In the genomic region with DNA sequence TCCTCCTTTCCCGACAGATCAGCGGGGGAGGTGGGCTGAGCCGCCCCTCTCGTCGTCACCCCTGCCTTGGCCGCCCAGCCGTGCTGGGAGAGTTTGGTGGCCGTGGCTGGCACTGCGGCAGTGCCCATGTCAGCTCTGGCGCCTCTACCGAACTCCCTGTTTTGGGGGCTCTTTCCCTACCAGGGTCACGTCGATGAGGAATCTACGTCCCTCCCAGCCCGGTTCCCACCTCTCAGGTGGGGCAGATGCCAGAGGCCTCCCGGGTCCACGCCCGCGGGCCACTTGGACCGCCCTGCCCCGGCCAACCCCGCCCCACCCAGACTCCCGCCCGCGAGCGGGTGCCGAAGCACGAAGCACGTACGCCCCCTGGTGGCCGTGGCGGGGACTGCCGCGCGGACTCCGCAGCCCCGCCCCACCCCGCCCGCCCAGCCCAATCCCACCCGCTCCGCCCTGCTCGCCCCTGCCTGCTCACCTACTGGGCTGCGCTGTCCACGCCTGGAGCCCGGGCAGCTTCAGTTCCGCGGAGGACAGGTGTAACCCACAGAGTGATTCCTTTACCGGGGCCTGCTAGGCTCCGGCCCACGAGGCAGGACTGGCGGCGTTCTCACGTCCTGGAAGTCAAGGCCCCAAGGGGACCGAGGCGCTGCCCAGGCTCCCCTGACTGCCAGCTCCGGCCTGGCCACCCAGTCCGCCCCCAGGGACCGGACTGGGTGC, we compare ENCODE assay signal across 8 cellular contexts.
DNase-seq lines count a peak whose midpoint lies in the region; ATAC-seq, FAIRE-seq and TF ChIP-seq lines count a peak whose summit lies in the region.

No MANE protein-coding gene starts in this region.

- no peaks in the 10 kb centered on the region for H3K9me2 ChIP-seq in PC-9 (ENCODE audit: insufficient read depth)

- intact Hi-C loops in PC-9 (cut with micrococcal nuclease; ENCODE audit: unreplicated experiment) = loop anchor here (1.0 to 2.0 kb wide), 6 partner anchors 46 to 607 kb away; no protein-coding TSS in a partner anchor
- intact Hi-C loops in natural killer cell (cut with micrococcal nuclease) = loop anchor here (1.0 to 10.0 kb wide), 2 partner anchors 161 to 482 kb away; no protein-coding TSS in a partner anchor

- H3K36me3 Mint-ChIP-seq in natural killer cell = no peaks in the 10 kb centered on the region

- no TSS peak for BruUV-seq in PC-9 (replicated peaks; lab: Mats Ljungman, UMichigan)

- peaks cover 29% of the 10 kb centered on the region; the same call in 1 of the 2 replicates for H3F3A ChIP-seq in PC-9 (ENCODE audit: insufficient read depth, low read depth)

- H2AFZ ChIP-seq in PC-9 = peak overlapping the region; percentile 80

- H3K27me3 ChIP-seq in HUES48 (ENCODE audit: control insufficient read depth, insufficient read depth, low read length) = no peaks in the 10 kb centered on the region
- no peaks in the 10 kb centered on the region for H3K27me3 ChIP-seq in PC-9 (ENCODE audit: insufficient read depth, low read depth)

- peak overlapping the region; percentile 94 for H3K4me2 ChIP-seq in PC-9

- peak; percentile 31 for DNase-seq in D721Med (ENCODE audit: insufficient read length, low spot score)
- peak; percentile 70 to 95 for DNase-seq in PC-9
- DNase-seq in activated T-helper 1 cell treated with anti-CD3 and anti-CD28 coated beads, Interleukin-2, amount 50 U/mL, for 16 hours (ENCODE audit: low read depth in 1 of 2, low spot score in 1 of 2) = peak; percentile 85 to 90
- DNase-seq in fibroblast of peridontal ligament (ENCODE audit: extremely low read depth) = peak; percentile 51
- DNase-seq in natural killer cell = peak; percentile 86
- DNase-seq in stimulated activated naive CD4-positive, alpha-beta T cell (lab: John Stamatoyannopoulos, UW) = peak; percentile 56 to 91 (median 82)

- CTCF ChIA-PET in PC-9 (lab: Charles Lee) = interaction anchor here (0.6 to 1.3 kb wide), 11 partner anchors 72 to 339 kb away, joined by 3 to 8 read pairs (median 3); no protein-coding TSS in a partner anchor

- POLR2A ChIA-PET in PC-9 (lab: Charles Lee; ENCODE audit: unreplicated experiment) = interaction anchor here (0.6 to 1.2 kb wide), 3 partner anchors 45 to 455 kb away, joined by 3 to 6 read pairs (median 4); no protein-coding TSS in a partner anchor

- H3K4me1 ChIP-seq in HUES48 (ENCODE audit: control insufficient read depth, insufficient read depth, low read length) (peaks cover 17% of the 10 kb centered on the region), PC-9 (replicated peaks; ENCODE audit: insufficient read depth) (peaks cover 24% of the 10 kb centered on the region)

- H4K20me1 ChIP-seq in PC-9 (ENCODE audit: insufficient read depth) = no peaks in the 10 kb centered on the region

- ATAC-seq in GM21381 (IDR thresholded peaks at IDR 0.05; ENCODE audit: unreplicated experiment) (peak; percentile 59), natural killer cell (peak; percentile 92 to 95 (median 92))

- H3K9ac ChIP-seq in HUES48 (ENCODE audit: low read depth, low read length) = 0 out of 2 replicates have a peak overlapping the region, but pooled peaks have one; percentile 36

- H3K4me3 Mint-ChIP-seq in natural killer cell = peak overlapping the region; percentile 90

- TF ChIP-seq CTCF in D721Med (IDR thresholded peaks at IDR 0.05; ENCODE audit: insufficient read depth, missing control alignments) (peak; percentile 48), PC-9 (conservative IDR thresholded peaks at IDR 0.05) (peak; percentile 70), natural killer cell (IDR thresholded peaks at IDR 0.05) (peak; percentile 93)

- no peaks in the 10 kb centered on the region for H3K27me3 Mint-ChIP-seq in natural killer cell (ENCODE audit: low read depth in 2 of 2)

- H3K36me3 ChIP-seq in HUES48 (ENCODE audit: control insufficient read depth, insufficient read depth, low read length) (no peaks in the 10 kb centered on the region), PC-9 (ENCODE audit: low read depth) (0 out of 2 replicates have a peak, but pooled peaks cover 3% of the 10 kb centered on the region)

- no peak for FAIRE-seq in D721Med (lab: Jason Lieb, UNC)

- H3K9me3 Mint-ChIP-seq in natural killer cell = no peaks in the 10 kb centered on the region

- H3K9me3 ChIP-seq in HUES48 (ENCODE audit: control insufficient read depth, insufficient read depth, low read length) (no peaks in the 10 kb centered on the region), PC-9 (ENCODE audit: insufficient read depth, low read depth) (no peaks in the 10 kb centered on the region)

- peak overlapping the region in 1 of 2 donors; percentile 81 for H3K27ac Mint-ChIP-seq in natural killer cell

- H3K27ac ChIP-seq in HUES48 (ENCODE audit: low read depth, low read length) (peak overlapping the region; percentile 72), PC-9 (peak overlapping the region; percentile 91)

- H3K79me2 ChIP-seq in PC-9 (ENCODE audit: low read depth) = no peaks in the 10 kb centered on the region

- H3K4me1 Mint-ChIP-seq in natural killer cell = peaks cover 26 to 29% of the 10 kb centered on the region in 2 donors

- peak overlapping the region; percentile 72 for H3K4me3 ChIP-seq in HUES48 (ENCODE audit: low read depth, low read length)
- H3K4me3 ChIP-seq in PC-9 = peak overlapping the region; percentile 88

Comparison
In these comparisons a context has a peak if more than half of its experiments do, and no peak if none do; other contexts are left out.
1. Peak in every context shown above with its lines: DNase-seq, ATAC-seq, H3K4me3 ChIP-seq and H3K27ac ChIP-seq.
2. DNase-seq: peak in every context shown above with its lines; median percentile 88 in activated T-helper 1 cell treated with anti-CD3 and anti-CD28 coated beads, Interleukin-2, amount 50 U/mL, for 16 hours; 86 in natural killer cell; 82 in PC-9; 82 in stimulated activated naive CD4-positive, alpha-beta T cell; 51 in fibroblast of peridontal ligament; 31 in D721Med.